ENCODE assay signal across 8 cellular contexts in genomic region chr12:54725233-54725843, GRCh38.
DNase-seq lines count a peak whose midpoint lies in the region; ATAC-seq and TF ChIP-seq lines count a peak whose summit lies in the region.

No MANE protein-coding gene starts in this region.

- peak; percentile 34 to 60 (median 50) for TF ChIP-seq CTCF in right lobe of liver (IDR thresholded peaks at IDR 0.05)

- DNase-seq in D341Med (ENCODE audit: low spot score) (peak; percentile 50), LHCN-M2 (ENCODE audit: low read depth) (peak; percentile 15), astrocyte of the hippocampus (ENCODE audit: low read depth, low spot score) (peak; percentile 10), right lobe of liver (no peak), COLO829 (ENCODE audit: low spot score) (no peak), NCI-H2081 treated with DMSO at 0.1 percent for 48 hours (lab: John Stamatoyannopoulos, UW) (no peak)
- DNase-seq in activated CD8-positive, alpha-beta memory T cell treated with anti-CD3 and anti-CD28 coated beads for 24 hours = no peak

- intact Hi-C loops in right lobe of liver (cut with DNase I) = no loop called here

- no peak overlapping the region for H3K27ac ChIP-seq in right lobe of liver

- no peak for TF ChIP-seq POLR2A in right lobe of liver (IDR thresholded peaks at IDR 0.05)

- no peak overlapping the region for H3K4me3 ChIP-seq in right lobe of liver

- no peaks in the 10 kb centered on the region for H3K36me3 ChIP-seq in right lobe of liver

- no peaks in the 10 kb centered on the region for H3K27me3 ChIP-seq in right lobe of liver

- peak; percentile 79 to 93 (median 88) for ATAC-seq in right lobe of liver
- no peak for ATAC-seq in HG03442 (IDR thresholded peaks at IDR 0.05; ENCODE audit: unreplicated experiment)

- H3K9me3 ChIP-seq in right lobe of liver = no peaks in the 10 kb centered on the region

- H3K4me1 ChIP-seq in right lobe of liver = no peaks in the 10 kb centered on the region

- WGBS in right lobe of liver (ENCODE audit: insufficient coverage, low coverage, low lambda C conversion rate, missing lambda C conversion rate) = 4% methylated on average over 5 of the region's 5 CpGs

Comparison
In these comparisons a context has a peak if more than half of its experiments do, and no peak if none do; other contexts are left out.
1. DNase-seq: peak in D341Med (single experiment), LHCN-M2 (single experiment) and astrocyte of the hippocampus (single experiment); none in right lobe of liver (0 of 3), COLO829 (single experiment), activated CD8-positive, alpha-beta memory T cell treated with anti-CD3 and anti-CD28 coated beads for 24 hours (single experiment) and NCI-H2081 treated with DMSO at 0.1 percent for 48 hours (single experiment).